In genomic region chr1:237864338-237865244, GRCh38 we compare ENCODE assay signal across 1 cellular context.
TF ChIP-seq lines count a peak whose summit lies in the region.

No MANE protein-coding gene starts in this region.

TF ChIP-seq in GM12878, 131 proteins besides CTCF, POLR2A, EP300 and RAD21 (continued from another document):
- TF ChIP-seq NKRF (conservative IDR thresholded peaks at IDR 0.05), result no peak
- no peak for TF ChIP-seq WRNIP1 (IDR thresholded peaks at IDR 0.05; ENCODE audit: borderline replicate concordance, low read depth, low read length)
- TF ChIP-seq JUNB (IDR thresholded peaks at IDR 0.05), result no peak
- no peak for TF ChIP-seq ZBTB33 (IDR thresholded peaks at IDR 0.05)
- TF ChIP-seq, protein P1, sequence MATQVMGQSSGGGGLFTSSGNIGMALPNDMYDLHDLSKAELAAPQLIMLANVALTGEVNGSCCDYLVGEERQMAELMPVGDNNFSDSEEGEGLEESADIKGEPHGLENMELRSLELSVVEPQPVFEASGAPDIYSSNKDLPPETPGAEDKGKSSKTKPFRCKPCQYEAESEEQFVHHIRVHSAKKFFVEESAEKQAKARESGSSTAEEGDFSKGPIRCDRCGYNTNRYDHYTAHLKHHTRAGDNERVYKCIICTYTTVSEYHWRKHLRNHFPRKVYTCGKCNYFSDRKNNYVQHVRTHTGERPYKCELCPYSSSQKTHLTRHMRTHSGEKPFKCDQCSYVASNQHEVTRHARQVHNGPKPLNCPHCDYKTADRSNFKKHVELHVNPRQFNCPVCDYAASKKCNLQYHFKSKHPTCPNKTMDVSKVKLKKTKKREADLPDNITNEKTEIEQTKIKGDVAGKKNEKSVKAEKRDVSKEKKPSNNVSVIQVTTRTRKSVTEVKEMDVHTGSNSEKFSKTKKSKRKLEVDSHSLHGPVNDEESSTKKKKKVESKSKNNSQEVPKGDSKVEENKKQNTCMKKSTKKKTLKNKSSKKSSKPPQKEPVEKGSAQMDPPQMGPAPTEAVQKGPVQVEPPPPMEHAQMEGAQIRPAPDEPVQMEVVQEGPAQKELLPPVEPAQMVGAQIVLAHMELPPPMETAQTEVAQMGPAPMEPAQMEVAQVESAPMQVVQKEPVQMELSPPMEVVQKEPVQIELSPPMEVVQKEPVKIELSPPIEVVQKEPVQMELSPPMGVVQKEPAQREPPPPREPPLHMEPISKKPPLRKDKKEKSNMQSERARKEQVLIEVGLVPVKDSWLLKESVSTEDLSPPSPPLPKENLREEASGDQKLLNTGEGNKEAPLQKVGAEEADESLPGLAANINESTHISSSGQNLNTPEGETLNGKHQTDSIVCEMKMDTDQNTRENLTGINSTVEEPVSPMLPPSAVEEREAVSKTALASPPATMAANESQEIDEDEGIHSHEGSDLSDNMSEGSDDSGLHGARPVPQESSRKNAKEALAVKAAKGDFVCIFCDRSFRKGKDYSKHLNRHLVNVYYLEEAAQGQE (IDR thresholded peaks at IDR 0.05; ENCODE audit: low read depth, low read length), result no peak
- TF ChIP-seq HCFC1 (IDR thresholded peaks at IDR 0.05; ENCODE audit: low read length), result no peak
- TF ChIP-seq ZBTB4 (CRISPR knock-in tag; IDR thresholded peaks at IDR 0.05), result no peak
- TF ChIP-seq CHD1 (IDR thresholded peaks at IDR 0.05; ENCODE audit: low read depth, low read length), result no peak
- no peak for TF ChIP-seq E2F8 (IDR thresholded peaks at IDR 0.05; ENCODE audit: low read depth, partially characterized antibody)
- TF ChIP-seq, protein P2, sequence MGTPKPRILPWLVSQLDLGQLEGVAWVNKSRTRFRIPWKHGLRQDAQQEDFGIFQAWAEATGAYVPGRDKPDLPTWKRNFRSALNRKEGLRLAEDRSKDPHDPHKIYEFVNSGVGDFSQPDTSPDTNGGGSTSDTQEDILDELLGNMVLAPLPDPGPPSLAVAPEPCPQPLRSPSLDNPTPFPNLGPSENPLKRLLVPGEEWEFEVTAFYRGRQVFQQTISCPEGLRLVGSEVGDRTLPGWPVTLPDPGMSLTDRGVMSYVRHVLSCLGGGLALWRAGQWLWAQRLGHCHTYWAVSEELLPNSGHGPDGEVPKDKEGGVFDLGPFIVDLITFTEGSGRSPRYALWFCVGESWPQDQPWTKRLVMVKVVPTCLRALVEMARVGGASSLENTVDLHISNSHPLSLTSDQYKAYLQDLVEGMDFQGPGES (IDR thresholded peaks at IDR 0.05), result no peak
- TF ChIP-seq YBX1 (IDR thresholded peaks at IDR 0.05), result no peak
- no peak for TF ChIP-seq SUZ12 (IDR thresholded peaks at IDR 0.05; ENCODE audit: unreplicated experiment)
- no peak for TF ChIP-seq CBFB (IDR thresholded peaks at IDR 0.05; ENCODE audit: low read depth)
- TF ChIP-seq BRCA1 (IDR thresholded peaks at IDR 0.05; ENCODE audit: low read depth, low read length), result no peak
- TF ChIP-seq CBX3 (IDR thresholded peaks at IDR 0.05; ENCODE audit: borderline replicate concordance, low read depth), result no peak
- TF ChIP-seq POLR2AphosphoS2 (IDR thresholded peaks at IDR 0.05; ENCODE audit: low read depth, low read length), result no peak
- no peak for TF ChIP-seq RCOR1 (conservative IDR thresholded peaks at IDR 0.05; ENCODE audit: low read depth, low read length)
- no peak for TF ChIP-seq STAT3 (IDR thresholded peaks at IDR 0.05; ENCODE audit: low read depth, low read length)
- TF ChIP-seq NFYA (IDR thresholded peaks at IDR 0.05; ENCODE audit: borderline replicate concordance, low read depth, low read length), result no peak
- TF ChIP-seq NBN (IDR thresholded peaks at IDR 0.05), result 0 out of 2 replicates have a peak, but pooled peaks have one; percentile 20
- no peak for TF ChIP-seq ATF7 (IDR thresholded peaks at IDR 0.05; ENCODE audit: low read depth)
- TF ChIP-seq SIN3A (IDR thresholded peaks at IDR 0.05; ENCODE audit: low read depth, low read length), result 0 out of 2 replicates have a peak, but pooled peaks have one; percentile 29
- peak; percentile 38; the same call in 1 of the 2 replicates for TF ChIP-seq MXI1 (IDR thresholded peaks at IDR 0.05; ENCODE audit: low read depth, low read length)
- TF ChIP-seq HDGF (IDR thresholded peaks at IDR 0.05), result no peak
- no peak for TF ChIP-seq PKNOX1 (IDR thresholded peaks at IDR 0.05)
- TF ChIP-seq NRF1 (conservative IDR thresholded peaks at IDR 0.05; ENCODE audit: low read depth, low read length), result no peak
- TF ChIP-seq BHLHE40 (IDR thresholded peaks at IDR 0.05; ENCODE audit: borderline replicate concordance in 1 of 2, low read depth in 2 of 2, low read length in 1 of 2), result peak; percentile 94 to 97
- TF ChIP-seq SKIL (IDR thresholded peaks at IDR 0.05; ENCODE audit: low read depth, poor library complexity, severe bottlenecking), result no peak
